12 cellular contexts compared by ENCODE assay signal in genomic region chr20:10922941-10923340, GRCh38.
DNase-seq lines count a peak whose midpoint lies in the region; ATAC-seq and TF ChIP-seq lines count a peak whose summit lies in the region.
"Had no signal": no experiment of that assay in that cellular context is flagged by ENCODE, and none has a peak within 500 bp of the region (broad histone marks: within the 10 kb centered on the region; RNA-seq: fewer than 3 reads in every experiment).

No MANE protein-coding gene starts in this region.

- H3K4me1 ChIP-seq in RWPE2 (ENCODE audit: insufficient read depth, poor library complexity, severe bottlenecking) = peaks cover 65% of the 10 kb centered on the region

- H3K27ac ChIP-seq in RWPE2 (ENCODE audit: poor library complexity, severe bottlenecking) = peak overlapping the region; percentile 94

- H3K36me3 ChIP-seq in RWPE2 (ENCODE audit: low read depth) = no peaks in the 10 kb centered on the region
- H3K36me3 ChIP-seq: ascending aorta had no signal

- TF ChIP-seq CTCF in RWPE2 (IDR thresholded peaks at IDR 0.05; ENCODE audit: poor library complexity, severe bottlenecking) (no peak), fibroblast of mammary gland (conservative IDR thresholded peaks at IDR 0.05; ENCODE audit: control insufficient read depth, insufficient read depth, low read depth, low read length) (no peak)

- peak; percentile 84 for DNase-seq in ELR (ENCODE audit: low read depth)
- peak; percentile 73 for DNase-seq in RWPE2 (ENCODE audit: low spot score)
- peak; percentile 91 for DNase-seq in fibroblast of mammary gland (ENCODE audit: low read depth)
- peak; percentile 82 for DNase-seq in renal cortical epithelial cell (ENCODE audit: low read depth)
- no peak for DNase-seq in NK-92 (lab: John Stamatoyannopoulos, UW; ENCODE audit: unreplicated experiment)
- no peak for DNase-seq in stimulated activated CD4-positive, alpha-beta T cell treated with anti-CD3 and anti-CD28 coated beads, Interleukin-1b, Interleukin-23, amount 100 ng/mL, for 48 hours
- no peak for DNase-seq in DMS79 treated with DMSO at 0.1 percent for 48 hours (lab: John Stamatoyannopoulos, UW)
- no peak for DNase-seq in posterior cingulate gyrus
- DNase-seq: NCI-H510A, T-helper 1 cell had no signal

- ATAC-seq in RWPE2 (ENCODE audit: low read depth) = peak; percentile 72
- ATAC-seq: K562 had no signal

- no peak overlapping the region for H3K4me3 ChIP-seq in RWPE2 (ENCODE audit: severe bottlenecking)
- H3K4me3 ChIP-seq in fibroblast of mammary gland (ENCODE audit: control insufficient read depth, low read depth, low read length) = no peak overlapping the region
- H3K4me3 ChIP-seq: ascending aorta, K562 had no signal

- H3K9me3 ChIP-seq in RWPE2 (ENCODE audit: severe bottlenecking) = no peaks in the 10 kb centered on the region
- H3K9me3 ChIP-seq: ascending aorta had no signal

- H3K27me3 ChIP-seq in RWPE2 (ENCODE audit: insufficient read depth, poor library complexity, severe bottlenecking) = no peaks in the 10 kb centered on the region
- H3K27me3 ChIP-seq: ascending aorta had no signal

- intact Hi-C loops in posterior cingulate gyrus (cut with DNase I) = no loop called here

Comparison
In these comparisons a context has a peak if more than half of its experiments do, and no peak if none do; other contexts are left out.
1. DNase-seq: peak in ELR (single experiment), RWPE2 (single experiment), fibroblast of mammary gland (single experiment) and renal cortical epithelial cell (single experiment); none in NK-92 (single experiment), stimulated activated CD4-positive, alpha-beta T cell treated with anti-CD3 and anti-CD28 coated beads, Interleukin-1b, Interleukin-23, amount 100 ng/mL, for 48 hours (single experiment), DMS79 treated with DMSO at 0.1 percent for 48 hours (single experiment) and posterior cingulate gyrus (0 of 10).